15 cellular contexts compared by ENCODE assay signal in the genomic region with DNA sequence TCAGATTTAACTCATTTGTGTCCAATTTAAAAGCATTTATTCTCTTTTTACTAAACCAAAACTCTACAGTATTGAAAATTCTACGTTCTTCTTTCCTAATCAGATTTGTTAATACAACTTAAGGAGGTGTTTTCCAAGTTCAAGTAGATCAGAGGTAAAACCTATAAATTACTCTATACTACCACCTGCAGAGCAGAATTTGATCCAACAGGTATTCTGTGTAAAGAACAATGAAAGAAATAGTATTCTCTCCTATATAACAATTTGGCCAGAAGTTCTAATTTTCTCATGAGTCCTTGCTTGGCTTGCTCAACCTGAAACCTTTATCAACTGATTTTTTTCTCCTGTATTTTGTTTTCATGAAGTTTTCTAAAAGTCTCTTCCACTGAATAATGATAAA. TPM values are rescaled to one million over a fixed set of nuclear protein-coding genes. Genes with fewer than 3 reads are reported as not detected.
DNase-seq lines count a peak whose midpoint lies in the region; ATAC-seq, FAIRE-seq and TF ChIP-seq lines count a peak whose summit lies in the region.
"Had no signal": no experiment of that assay in that cellular context is flagged by ENCODE, and none has a peak within 500 bp of the region (broad histone marks: within the 10 kb centered on the region; RNA-seq: fewer than 3 reads in every experiment).

No MANE protein-coding gene starts in this region.

- no peaks in the 10 kb centered on the region for H3K9me3 Mint-ChIP-seq in endodermal cell
- no peaks in the 10 kb centered on the region for H3K9me3 Mint-ChIP-seq in stimulated activated naive B cell treated with anti-CD40 and anti-IgM and Interleukin-4, amounts not matched to agents 10 μg/mL and 1 μg/mL and 100 μg/mL, for 72 hours
- H3K9me3 Mint-ChIP-seq: activated B cell treated with CpG ODN at 0.5 μM for 24 hours; activated naive CD8-positive, alpha-beta T cell treated with anti-CD3 and anti-CD28 coated beads, Interleukin-2, amount 10 ng/mL, durations not matched to agents 7 days and 5 days had no signal

- H3K9me3 ChIP-seq in OCI-LY3 (ENCODE audit: insufficient read depth, low read length): no peaks in the 10 kb centered on the region
- H3K9me3 ChIP-seq in endodermal cell (ENCODE audit: control insufficient read depth, low read length): no peaks in the 10 kb centered on the region
- H3K9me3 ChIP-seq in sigmoid colon: no peaks in the 10 kb centered on the region
- H3K9me3 ChIP-seq: HAP-1 had no signal

- 100% methylated on average over 1 of the region's 1 CpG; no CpG with 5 or more reads in 1 of the 2 experiments for WGBS in endodermal cell (ENCODE audit: insufficient coverage in 1 of 2, insufficient read length in 1 of 2), 2 experiments
- WGBS in sigmoid colon, 2 donors: 11 to 61% methylated on average over 1 of the region's 1 CpG

- no peaks in the 10 kb centered on the region for H4K20me1 ChIP-seq in OCI-LY3 (ENCODE audit: insufficient read depth, low read length)

- H3K36me3 ChIP-seq in OCI-LY3 (replicated peaks; ENCODE audit: low read depth, low read length): no peaks in the 10 kb centered on the region
- H3K36me3 ChIP-seq in endodermal cell (ENCODE audit: control insufficient read depth, insufficient read depth, low read length): no peaks in the 10 kb centered on the region
- no peaks in the 10 kb centered on the region for H3K36me3 ChIP-seq in sigmoid colon
- H3K36me3 ChIP-seq: HAP-1 had no signal

- peaks cover 25% of the 10 kb centered on the region for H3K4me1 Mint-ChIP-seq in endodermal cell
- H3K4me1 Mint-ChIP-seq in stimulated activated naive B cell treated with anti-CD40 and anti-IgM and Interleukin-4, amounts not matched to agents 10 μg/mL and 1 μg/mL and 100 μg/mL, for 72 hours: no peaks in the 10 kb centered on the region
- H3K4me1 Mint-ChIP-seq: activated B cell treated with CpG ODN at 0.5 μM for 24 hours; activated naive CD8-positive, alpha-beta T cell treated with anti-CD3 and anti-CD28 coated beads, Interleukin-2, amount 10 ng/mL, durations not matched to agents 7 days and 5 days had no signal

- FAIRE-seq in D721Med (lab: Jason Lieb, UNC): no peak

- peak; percentile 10 for TF ChIP-seq CTCF in D721Med (IDR thresholded peaks at IDR 0.05; ENCODE audit: insufficient read depth, missing control alignments)
- peak; percentile 36 for TF ChIP-seq CTCF in OCI-LY3 (IDR thresholded peaks at IDR 0.05; ENCODE audit: low read depth, low read length)
- TF ChIP-seq CTCF in endodermal cell (conservative IDR thresholded peaks at IDR 0.05): peak; percentile 23
- TF ChIP-seq CTCF in sigmoid colon (IDR thresholded peaks at IDR 0.05): no peak

- no peaks in the 10 kb centered on the region for H3K27me3 Mint-ChIP-seq in endodermal cell (ENCODE audit: insufficient read depth)
- no peaks in the 10 kb centered on the region for H3K27me3 Mint-ChIP-seq in stimulated activated naive B cell treated with anti-CD40 and anti-IgM and Interleukin-4, amounts not matched to agents 10 μg/mL and 1 μg/mL and 100 μg/mL, for 72 hours
- H3K27me3 Mint-ChIP-seq: activated B cell treated with CpG ODN at 0.5 μM for 24 hours had no signal

- no peak overlapping the region for H3K4me3 Mint-ChIP-seq in endodermal cell
- H3K4me3 Mint-ChIP-seq in stimulated activated naive B cell treated with anti-CD40 and anti-IgM and Interleukin-4, amounts not matched to agents 10 μg/mL and 1 μg/mL and 100 μg/mL, for 72 hours: no peak overlapping the region
- H3K4me3 Mint-ChIP-seq: activated B cell treated with CpG ODN at 0.5 μM for 24 hours; activated naive CD8-positive, alpha-beta T cell treated with anti-CD3 and anti-CD28 coated beads, Interleukin-2, amount 10 ng/mL, durations not matched to agents 7 days and 5 days had no signal

- TF ChIP-seq EP300 in sigmoid colon (IDR thresholded peaks at IDR 0.05): no peak

- no peak overlapping the region for H3K4me3 ChIP-seq in OCI-LY3 (ENCODE audit: low read length)
- H3K4me3 ChIP-seq in endodermal cell (ENCODE audit: low read length): no peak overlapping the region
- H3K4me3 ChIP-seq in sigmoid colon: no peak overlapping the region
- H3K4me3 ChIP-seq: HAP-1, SK-N-MC had no signal

- H2AFZ ChIP-seq in OCI-LY3 (ENCODE audit: low read depth, low read length): no peak overlapping the region

- H3K4me1 ChIP-seq in OCI-LY3 (ENCODE audit: low read length) (no peaks in the 10 kb centered on the region), endodermal cell (ENCODE audit: control insufficient read depth, insufficient read depth, low read length) (peaks cover 4% of the 10 kb centered on the region), sigmoid colon (peaks cover 0 to 48% (median 29%) of the 10 kb centered on the region in 4 donors)
- H3K4me1 ChIP-seq: HAP-1 had no signal

- intact Hi-C loops in sigmoid colon (cut with DNase I): no loop called here

- peak overlapping the region; percentile 70 for H3K27ac Mint-ChIP-seq in endodermal cell
- no peak overlapping the region for H3K27ac Mint-ChIP-seq in stimulated activated naive B cell treated with anti-CD40 and anti-IgM and Interleukin-4, amounts not matched to agents 10 μg/mL and 1 μg/mL and 100 μg/mL, for 72 hours
- H3K27ac Mint-ChIP-seq: activated B cell treated with CpG ODN at 0.5 μM for 24 hours; activated naive CD8-positive, alpha-beta T cell treated with anti-CD3 and anti-CD28 coated beads, Interleukin-2, amount 10 ng/mL, durations not matched to agents 7 days and 5 days had no signal

- no peak overlapping the region for H3K4me2 ChIP-seq in OCI-LY3 (ENCODE audit: low read length)

- no peaks in the 10 kb centered on the region for H3K79me2 ChIP-seq in OCI-LY3 (ENCODE audit: low read length)

- no peak for TF ChIP-seq POLR2A in sigmoid colon (IDR thresholded peaks at IDR 0.05)

- DNase-seq in D721Med (ENCODE audit: insufficient read length, low spot score): no peak
- no peak for DNase-seq in endodermal cell
- DNase-seq in sigmoid colon: no peak
- no peak for DNase-seq in epidermal melanocyte (ENCODE audit: insufficient read length, low spot score)
- DNase-seq in T1000 (lab: John Stamatoyannopoulos, UW): no peak
- DNase-seq in HUDEP-2 (lab: John Stamatoyannopoulos, UW; ENCODE audit: unreplicated experiment in 76 of 76): no peak
- no peak for DNase-seq in stimulated activated naive B cell treated with anti-CD40 and anti-IgM and Interleukin-4, amounts not matched to agents 10 μg/mL and 1 μg/mL and 100 μg/mL, for 72 hours
- DNase-seq: activated B cell treated with CpG ODN at 0.5 μM for 24 hours; activated naive CD8-positive, alpha-beta T cell treated with anti-CD3 and anti-CD28 coated beads, Interleukin-2, amount 10 ng/mL, durations not matched to agents 7 days and 5 days; effector CD4-positive, alpha-beta T cell; glutamatergic neuron; NK-92 treated with Interleukin-12 subunit alpha and Interleukin-12 subunit beta, amount 100 ng/mL, for 24 hours had no signal

- peaks cover 9% of the 10 kb centered on the region for H3K36me3 Mint-ChIP-seq in endodermal cell (ENCODE audit: low read depth)
- no peaks in the 10 kb centered on the region for H3K36me3 Mint-ChIP-seq in stimulated activated naive B cell treated with anti-CD40 and anti-IgM and Interleukin-4, amounts not matched to agents 10 μg/mL and 1 μg/mL and 100 μg/mL, for 72 hours
- H3K36me3 Mint-ChIP-seq: activated naive CD8-positive, alpha-beta T cell treated with anti-CD3 and anti-CD28 coated beads, Interleukin-2, amount 10 ng/mL, durations not matched to agents 7 days and 5 days had no signal

- H3K9ac ChIP-seq in OCI-LY3 (ENCODE audit: low read length) (no peak overlapping the region), endodermal cell (ENCODE audit: extremely low read depth, low read length, poor library complexity, severe bottlenecking) (no peak overlapping the region)

- no peak for ATAC-seq in stimulated activated naive B cell treated with anti-CD40 and anti-IgM and Interleukin-4, amounts not matched to agents 10 μg/mL and 1 μg/mL and 100 μg/mL, for 72 hours (replicated peaks)

- H3K27me3 ChIP-seq in OCI-LY3 (ENCODE audit: low read depth, low read length): no peaks in the 10 kb centered on the region
- no peaks in the 10 kb centered on the region for H3K27me3 ChIP-seq in endodermal cell (ENCODE audit: control insufficient read depth, insufficient read depth, low read length, poor library complexity, severe bottlenecking)
- H3K27me3 ChIP-seq in sigmoid colon: no peaks in the 10 kb centered on the region

- H3K27ac ChIP-seq in OCI-LY3 (ENCODE audit: low read length) (no peak overlapping the region), endodermal cell (ENCODE audit: low read depth, low read length) (no peak overlapping the region), sigmoid colon (peak overlapping the region; percentile 60 to 68 (median 62))

RNA-seq across cellular contexts. Expression of a gene that starts 28.5 kb away (rescaled TPM):
- total RNA-seq in endodermal cell (100 to 1,000 TPM; 101 to 113 TPM), sigmoid colon (100 to 1,000 TPM; 495 to 791 (median 604) TPM)
- 66.5 TPM for polyA plus RNA-seq in endodermal cell (2013, experiment 1 of 2)
- 66.8 TPM for polyA plus RNA-seq in endodermal cell (2013, experiment 2 of 2)
- polyA plus RNA-seq in sigmoid colon: 10 to 100 TPM; 62.5 to 79.8 (median 69.1) TPM

Comparison
In these comparisons a context has a peak if more than half of its experiments do, and no peak if none do; other contexts are left out.
1. CTCF ChIP-seq: peak in D721Med (single experiment), OCI-LY3 (single experiment) and endodermal cell (single experiment); none in sigmoid colon (0 of 4).
2. H3K27ac ChIP-seq: peak in sigmoid colon (4 of 4); none in OCI-LY3 (single experiment) and endodermal cell (single experiment).
3. RNA of a gene that starts 28.5 kb away (total RNA-seq): 495 to 791 TPM in sigmoid colon; 101 to 113 TPM in endodermal cell; every median in the first group is over 4 times any median in the second.